14 cellular contexts compared by ENCODE assay signal in the genomic region with DNA sequence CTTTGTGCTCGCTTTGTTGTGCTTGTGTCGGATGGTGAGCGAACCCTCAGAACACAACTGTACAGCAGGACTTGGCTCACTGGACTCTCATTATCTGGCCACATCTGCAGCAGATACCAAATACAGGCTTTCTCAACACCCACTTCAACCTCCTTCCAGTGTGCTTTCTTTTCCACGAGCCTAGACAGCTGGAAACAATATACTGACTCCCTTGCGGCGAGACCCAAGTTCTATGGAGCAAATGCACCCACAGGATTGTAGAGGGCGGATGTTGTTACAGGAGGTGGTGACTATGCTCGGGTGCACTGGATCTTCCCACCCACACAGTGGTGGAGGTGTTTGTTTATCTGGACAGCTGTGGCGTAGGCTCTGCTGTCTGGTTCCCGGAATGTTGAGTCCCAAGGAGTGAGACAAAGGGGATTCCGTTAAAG.
DNase-seq lines count a peak whose midpoint lies in the region; ATAC-seq and TF ChIP-seq lines count a peak whose summit lies in the region.
"Had no signal": no experiment of that assay in that cellular context is flagged by ENCODE, and none has a peak within 500 bp of the region (broad histone marks: within the 10 kb centered on the region; RNA-seq: fewer than 3 reads in every experiment).

No MANE protein-coding gene starts in this region.

- no peak overlapping the region for H3K9ac ChIP-seq in parathyroid adenoma

- H3K4me3 ChIP-seq in cardiac muscle cell, result no peak overlapping the region
- no peak overlapping the region for H3K4me3 ChIP-seq in parathyroid adenoma (ENCODE audit: low read depth, low read length)
- no peak overlapping the region for H3K4me3 ChIP-seq in sigmoid colon
- H3K4me3 ChIP-seq: GM12878 had no signal

- DNase-seq in EH (ENCODE audit: low read depth) (peak; percentile 95), brain pericyte (ENCODE audit: low read depth, low spot score) (peak; percentile 79), cardiac muscle cell (ENCODE audit: low read depth in 1 of 2, low spot score in 1 of 2) (peak; percentile 55 to 94), sigmoid colon (no peak), inferior parietal cortex (ENCODE audit: extremely low spot score) (no peak)
- DNase-seq: activated CD4-positive, alpha-beta T cell treated with anti-CD3 and anti-CD28 coated beads, Interleukin-2, amount 50 U/mL, for 4 hours; activated naive CD4-positive, alpha-beta T cell treated with anti-CD3 and anti-CD28 coated beads, Interleukin-2, amount 50 U/mL, for 16 hours; NCI-H1105 treated with DMSO at 0.1 percent for 48 hours; NK-92 treated with Interleukin-12 subunit alpha and Interleukin-12 subunit beta, amount 100 ng/mL, for 24 hours; T-cell had no signal

- H3K4me1 ChIP-seq in cardiac muscle cell (ENCODE audit: low read depth) (peaks cover 16% of the 10 kb centered on the region), parathyroid adenoma (no peaks in the 10 kb centered on the region), sigmoid colon (no peaks in the 10 kb centered on the region)

- no peak for TF ChIP-seq POLR2A in sigmoid colon (IDR thresholded peaks at IDR 0.05)

- H3K36me3 ChIP-seq in cardiac muscle cell, result no peaks in the 10 kb centered on the region
- no peaks in the 10 kb centered on the region for H3K36me3 ChIP-seq in parathyroid adenoma (ENCODE audit: control insufficient read depth, insufficient read depth, low read length)
- H3K36me3 ChIP-seq in sigmoid colon, result no peaks in the 10 kb centered on the region

- H2AFZ ChIP-seq in parathyroid adenoma, result peak overlapping the region; percentile 60

- H3K27ac ChIP-seq in cardiac muscle cell, result no peak overlapping the region
- H3K27ac ChIP-seq in parathyroid adenoma, result peak overlapping the region; percentile 49
- H3K27ac ChIP-seq in sigmoid colon, result peak overlapping the region in 1 of 4 donors; percentile 21

- intact Hi-C loops in sigmoid colon (cut with DNase I), result no loop called here

- no peaks in the 10 kb centered on the region for H3K79me2 ChIP-seq in parathyroid adenoma

- ATAC-seq in HG02763 (IDR thresholded peaks at IDR 0.05; ENCODE audit: unreplicated experiment) (no peak), GM21529 (IDR thresholded peaks at IDR 0.05; ENCODE audit: unreplicated experiment) (no peak)
- ATAC-seq: GM12878, T-cell had no signal

- 77 to 80% methylated on average over 11 of the region's 11 CpGs for WGBS in sigmoid colon, 2 donors

- H3K4me2 ChIP-seq in parathyroid adenoma (ENCODE audit: low read length), result no peak overlapping the region

- no peak for TF ChIP-seq EP300 in sigmoid colon (IDR thresholded peaks at IDR 0.05)

- H3K9me3 ChIP-seq in cardiac muscle cell (ENCODE audit: low read depth) (no peaks in the 10 kb centered on the region), parathyroid adenoma (ENCODE audit: control insufficient read depth, low read length) (no peaks in the 10 kb centered on the region), sigmoid colon (no peaks in the 10 kb centered on the region)

- TF ChIP-seq CTCF in cardiac muscle cell (IDR thresholded peaks at IDR 0.05; ENCODE audit: low read depth, low read length), result no peak
- no peak for TF ChIP-seq CTCF in parathyroid adenoma (IDR thresholded peaks at IDR 0.05)
- no peak for TF ChIP-seq CTCF in sigmoid colon (IDR thresholded peaks at IDR 0.05)

- no peaks in the 10 kb centered on the region for H3K27me3 ChIP-seq in cardiac muscle cell
- no peaks in the 10 kb centered on the region for H3K27me3 ChIP-seq in parathyroid adenoma (ENCODE audit: control insufficient read depth, insufficient read depth, low read length)
- H3K27me3 ChIP-seq in sigmoid colon, result no peaks in the 10 kb centered on the region

Comparison
In these comparisons a context has a peak if more than half of its experiments do, and no peak if none do; other contexts are left out.
1. DNase-seq: peak in EH (single experiment), brain pericyte (single experiment) and cardiac muscle cell (2 of 2); none in sigmoid colon (single experiment) and inferior parietal cortex (single experiment).